Comparison of ENCODE assay signal across 1 cellular context in genomic region chr14:89661392-89661791, GRCh38.
TF ChIP-seq lines count a peak whose summit lies in the region.

No MANE protein-coding gene starts in this region.

TF ChIP-seq in HepG2, 621 proteins besides CTCF, POLR2A, EP300 and RAD21 (continued from another document):
- TF ChIP-seq ZBTB40 (IDR thresholded peaks at IDR 0.05) (peak; percentile 55), ZBTB40 (CRISPR knock-in tag; IDR thresholded peaks at IDR 0.05) (peak; percentile 97)
